ENCODE assay signal across 8 cellular contexts in the genomic region with DNA sequence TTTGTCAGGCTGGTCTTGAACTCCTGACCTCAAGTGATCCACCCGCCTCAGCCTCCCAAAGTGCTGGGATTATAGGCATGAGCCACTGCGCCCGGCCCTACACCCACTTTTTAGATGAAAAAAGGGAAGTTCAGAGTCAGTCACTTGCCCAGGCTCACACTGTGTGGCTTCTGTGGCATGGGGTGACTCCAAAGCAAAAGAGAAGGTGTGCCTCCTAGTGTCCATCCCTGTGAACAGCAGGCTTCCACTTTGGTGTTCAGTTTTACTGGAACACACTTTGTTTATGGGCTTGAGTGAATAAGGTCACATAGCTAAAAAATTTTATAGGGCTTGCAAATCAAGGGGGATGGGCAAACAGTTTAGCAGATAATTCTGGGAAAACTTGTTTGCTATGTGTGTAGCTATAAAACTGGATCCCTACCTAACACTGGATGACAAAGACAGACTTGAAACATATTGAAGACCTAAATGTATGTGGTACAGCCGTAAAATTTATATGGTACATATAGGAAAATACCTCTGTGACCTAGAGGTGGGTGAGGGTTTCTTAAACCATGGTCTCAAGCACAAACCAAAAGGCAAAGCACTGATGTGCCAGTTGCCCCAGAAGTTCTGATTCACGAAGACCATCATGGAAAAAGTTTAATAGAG. TPM values are rescaled to one million over a fixed set of nuclear protein-coding genes. Genes with fewer than 3 reads are reported as not detected.
DNase-seq lines count a peak whose midpoint lies in the region; ATAC-seq and TF ChIP-seq lines count a peak whose summit lies in the region.

No MANE protein-coding gene starts in this region.

- H3K27ac ChIP-seq in esophagus muscularis mucosa (replicated peaks in 1 of 4) (no peak overlapping the region), neutrophil (no peak overlapping the region), thoracic aorta (no peak overlapping the region)

- 84% methylated on average over 5 of the region's 5 CpGs for WGBS in esophagus muscularis mucosa

- no peak for TF ChIP-seq POLR2A in esophagus muscularis mucosa (IDR thresholded peaks at IDR 0.05; ENCODE audit: low read depth)

- TF ChIP-seq CTCF in GM13977 (IDR thresholded peaks at IDR 0.05; ENCODE audit: extremely low read depth, insufficient read depth, missing control alignments) (peak; percentile 93), esophagus muscularis mucosa (IDR thresholded peaks at IDR 0.05) (peak; percentile 80 to 90 (median 89)), neutrophil (IDR thresholded peaks at IDR 0.05) (peak; percentile 96), thoracic aorta (IDR thresholded peaks at IDR 0.05) (peak; percentile 83)

- H3K9me3 ChIP-seq in esophagus muscularis mucosa (peaks cover 0 to 5% (median 0%) of the 10 kb centered on the region in 4 donors), neutrophil (no peaks in the 10 kb centered on the region), thoracic aorta (no peaks in the 10 kb centered on the region)

- H3K36me3 ChIP-seq in esophagus muscularis mucosa (peaks cover 0 to 17% (median 8%) of the 10 kb centered on the region in 4 donors), neutrophil (peaks cover 12% of the 10 kb centered on the region), thoracic aorta (peaks cover 6% of the 10 kb centered on the region)

- ATAC-seq in HG03095 (IDR thresholded peaks at IDR 0.05; ENCODE audit: unreplicated experiment) = peak; percentile 80
- no peak for ATAC-seq in thoracic aorta (ENCODE audit: insufficient number of reproducible peaks, low FRiP score, low read depth)

- H3K4me3 ChIP-seq in esophagus muscularis mucosa (no peak overlapping the region), neutrophil (ENCODE audit: low read depth in 1 of 2, low read length in 1 of 2) (no peak overlapping the region), thoracic aorta (no peak overlapping the region)

- TF ChIP-seq EP300 in esophagus muscularis mucosa (IDR thresholded peaks at IDR 0.05) = no peak

- DNase-seq in 8988T (peak; percentile 40), GM13977 (ENCODE audit: low spot score) (peak; percentile 80), NOMO-1 treated with dmso at 0.1 percent for 144 hours (lab: John Stamatoyannopoulos, UW; ENCODE audit: unreplicated experiment) (peak; percentile 82), esophagus muscularis mucosa (ENCODE audit: extremely low spot score) (peak; percentile 91), thoracic aorta (ENCODE audit: low spot score) (peak; percentile 28)
- peak; percentile 69 for DNase-seq in activated CD8-positive, alpha-beta memory T cell treated with anti-CD3 and anti-CD28 coated beads, Interleukin-2, amount 50 U/mL, for 4 hours

- H3K4me1 ChIP-seq in esophagus muscularis mucosa (no peaks in the 10 kb centered on the region), neutrophil (ENCODE audit: control insufficient read depth in 1 of 2, insufficient read depth in 1 of 2, low read depth in 1 of 2, low read length in 1 of 2) (peaks cover 0 to 3% of the 10 kb centered on the region in 2 experiments), thoracic aorta (ENCODE audit: control insufficient read depth in 1 of 2, low read depth in 2 of 2) (peaks cover 16 to 39% of the 10 kb centered on the region in 2 donors)

- intact Hi-C loops in esophagus muscularis mucosa (cut with DNase I) = loop anchor here (2.0 to 5.0 kb wide), 2 partner anchors 66 to 158 kb away; no protein-coding TSS in a partner anchor

- in situ Hi-C loops in GM13977 (cut with MboI; ENCODE audit: low pct_unique_long_range_greater_than_20kb, low sequenced_read_pairs, unreplicated experiment) = no loop called here

- H3K27me3 ChIP-seq in esophagus muscularis mucosa (no peaks in the 10 kb centered on the region), neutrophil (no peaks in the 10 kb centered on the region), thoracic aorta (replicated peaks; ENCODE audit: insufficient read depth) (no peaks in the 10 kb centered on the region)

RNA-seq across cellular contexts. Expression of gene EID3, which starts 54.9 kb away (rescaled TPM):
- total RNA-seq in esophagus muscularis mucosa (10 to 100 TPM in 3 of 4 donors, 1 to 10 TPM in 1; 7.6 to 19.5 (median 12.1) TPM), thoracic aorta (10 to 100 TPM; 32.7 to 33.7 TPM)

Comparison
In these comparisons a context has a peak if more than half of its experiments do, and no peak if none do; other contexts are left out.
1. DNase-seq: peak in every context shown above with its lines; median percentile 91 in esophagus muscularis mucosa; 82 in NOMO-1 treated with dmso at 0.1 percent for 144 hours; 80 in GM13977; 69 in activated CD8-positive, alpha-beta memory T cell treated with anti-CD3 and anti-CD28 coated beads, Interleukin-2, amount 50 U/mL, for 4 hours; 40 in 8988T; 28 in thoracic aorta.